8 cellular contexts compared by ENCODE assay signal in the genomic region with DNA sequence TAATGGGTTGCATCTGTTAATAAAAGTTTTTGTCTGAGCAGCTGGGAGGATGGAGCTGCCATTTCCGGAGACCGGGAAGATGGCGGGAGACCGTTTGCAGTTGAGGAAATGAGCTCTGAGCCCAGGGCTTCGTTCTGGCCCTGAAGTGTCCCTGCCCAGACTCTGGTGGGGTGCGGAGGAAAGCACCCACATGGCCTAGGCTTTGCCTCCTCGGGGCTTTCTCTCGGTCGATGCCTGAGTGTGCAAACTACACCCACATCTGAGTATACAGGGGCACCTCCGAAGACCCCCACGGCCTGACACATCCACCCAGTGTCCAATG. TPM values are rescaled to one million over a fixed set of nuclear protein-coding genes. Genes with fewer than 3 reads are reported as not detected.
DNase-seq lines count a peak whose midpoint lies in the region; ATAC-seq and TF ChIP-seq lines count a peak whose summit lies in the region.

No MANE protein-coding gene starts in this region.

- peak overlapping the region; percentile 79 for H3K27ac Mint-ChIP-seq in activated T-cell treated with anti-CD3 and anti-CD28 coated beads, Interleukin-2, amount 50 U/mL, for 72 hours
- peak overlapping the region; percentile 95 for H3K27ac Mint-ChIP-seq in osteocyte (ENCODE audit: unreplicated experiment)

- H3K9me3 ChIP-seq in HUES6 (ENCODE audit: control insufficient read depth, insufficient read depth, low read depth, low read length): no peaks in the 10 kb centered on the region
- no peaks in the 10 kb centered on the region for H3K9me3 ChIP-seq in effector memory CD4-positive, alpha-beta T cell (ENCODE audit: control insufficient read depth, low read length)

- no peak for TF ChIP-seq CTCF in osteocyte (IDR thresholded peaks at IDR 0.05)

- DNase-seq in activated T-cell treated with anti-CD3 and anti-CD28 coated beads, Interleukin-2, amount 50 U/mL, for 72 hours: peak in 1 of 2 donors; percentile 43
- no peak for DNase-seq in activated T-cell treated with anti-CD3 and anti-CD28 coated beads, Interleukin-2, amount 50 U/mL, for 48 hours
- DNase-seq in effector memory CD4-positive, alpha-beta T cell: peak in 1 of 3 donors; percentile 43
- DNase-seq in osteocyte (ENCODE audit: extremely low spot score, unreplicated experiment) (no peak), erythroblast (lab: John Stamatoyannopoulos, UW) (no peak)

- no peaks in the 10 kb centered on the region for H3K36me3 ChIP-seq in HUES6 (ENCODE audit: control insufficient read depth, insufficient read depth, low read length)
- no peaks in the 10 kb centered on the region for H3K36me3 ChIP-seq in effector memory CD4-positive, alpha-beta T cell (ENCODE audit: control insufficient read depth, insufficient read depth, low read length)

- H3K4me3 Mint-ChIP-seq in activated T-cell treated with anti-CD3 and anti-CD28 coated beads, Interleukin-2, amount 50 U/mL, for 72 hours: peak overlapping the region; percentile 97 to 99
- peak overlapping the region; percentile 73 for H3K4me3 Mint-ChIP-seq in osteocyte (ENCODE audit: unreplicated experiment)

- peaks cover 19% of the 10 kb centered on the region for H3K4me1 ChIP-seq in HUES6 (ENCODE audit: control insufficient read depth, insufficient read depth, low read length)
- H3K4me1 ChIP-seq in effector memory CD4-positive, alpha-beta T cell (ENCODE audit: control insufficient read depth, insufficient read depth, low read length, poor library complexity, severe bottlenecking): peaks cover 25% of the 10 kb centered on the region

- H3K27ac ChIP-seq in HUES6 (ENCODE audit: low read depth, low read length): peak overlapping the region; percentile 49; the same call in 1 of the 2 replicates
- H3K27ac ChIP-seq in effector memory CD4-positive, alpha-beta T cell (ENCODE audit: insufficient read depth, low read length, poor library complexity, severe bottlenecking): peak overlapping the region; percentile 100

- peaks cover 4 to 5% of the 10 kb centered on the region in 2 donors for H3K36me3 Mint-ChIP-seq in activated T-cell treated with anti-CD3 and anti-CD28 coated beads, Interleukin-2, amount 50 U/mL, for 72 hours (ENCODE audit: insufficient read depth in 2 of 2)
- no peaks in the 10 kb centered on the region for H3K36me3 Mint-ChIP-seq in osteocyte (ENCODE audit: unreplicated experiment)

- peaks cover 59% of the 10 kb centered on the region for H3K4me1 Mint-ChIP-seq in activated T-cell treated with anti-CD3 and anti-CD28 coated beads, Interleukin-2, amount 50 U/mL, for 72 hours (ENCODE audit: low read depth)
- H3K4me1 Mint-ChIP-seq in osteocyte (ENCODE audit: unreplicated experiment): peaks cover 53% of the 10 kb centered on the region

- no peaks in the 10 kb centered on the region for H3K9me3 Mint-ChIP-seq in activated T-cell treated with anti-CD3 and anti-CD28 coated beads, Interleukin-2, amount 50 U/mL, for 72 hours
- H3K9me3 Mint-ChIP-seq in osteocyte (ENCODE audit: unreplicated experiment): no peaks in the 10 kb centered on the region

- H3K27me3 Mint-ChIP-seq in activated T-cell treated with anti-CD3 and anti-CD28 coated beads, Interleukin-2, amount 50 U/mL, for 72 hours (ENCODE audit: low read depth): peaks cover 19% of the 10 kb centered on the region
- no peaks in the 10 kb centered on the region for H3K27me3 Mint-ChIP-seq in osteocyte (ENCODE audit: unreplicated experiment)

- no peak overlapping the region for H3K4me3 ChIP-seq in HUES6 (ENCODE audit: low read depth, low read length)
- H3K4me3 ChIP-seq in effector memory CD4-positive, alpha-beta T cell (ENCODE audit: insufficient read depth, low read depth, low read length, poor library complexity, severe bottlenecking): peak overlapping the region; percentile 62

- ATAC-seq in activated T-cell treated with anti-CD3 and anti-CD28 coated beads, Interleukin-2, amount 50 U/mL, for 72 hours (replicated peaks in 1 of 2): peak; percentile 35 to 39
- ATAC-seq in HG02938 (IDR thresholded peaks at IDR 0.05; ENCODE audit: unreplicated experiment) (no peak), HG02840 (IDR thresholded peaks at IDR 0.05; ENCODE audit: low FRiP score, unreplicated experiment) (no peak)

- TF ChIP-seq POLR2A in erythroblast (IDR thresholded peaks at IDR 0.05; ENCODE audit: low read length): no peak

- H3K9ac ChIP-seq in HUES6 (ENCODE audit: low read length): peak overlapping the region; percentile 68

- peaks cover 31% of the 10 kb centered on the region for H3K27me3 ChIP-seq in HUES6 (ENCODE audit: control insufficient read depth, insufficient read depth, low read length)
- H3K27me3 ChIP-seq in effector memory CD4-positive, alpha-beta T cell (replicated peaks; ENCODE audit: control insufficient read depth, insufficient read depth, low read length, poor library complexity, severe bottlenecking): peaks cover 9% of the 10 kb centered on the region

RNA-seq across cellular contexts. Expression of gene NANOS3, which starts 15.6 kb away (rescaled TPM):
- 1 to 10 TPM; 3.1 to 3.8 TPM for total RNA-seq in activated T-cell treated with anti-CD3 and anti-CD28 coated beads, Interleukin-2, amount 50 U/mL, for 72 hours
- total RNA-seq in osteocyte: 1.1 and 3.5 TPM in 2 replicates

RNA-seq across cellular contexts. Expression of gene BRME1, which starts 44.6 kb away (rescaled TPM):
- 10 to 100 TPM; 13.2 to 15.7 TPM for total RNA-seq in activated T-cell treated with anti-CD3 and anti-CD28 coated beads, Interleukin-2, amount 50 U/mL, for 72 hours
- total RNA-seq in osteocyte: 3.7 and 4.1 TPM in 2 replicates

RNA-seq across cellular contexts. Expression of gene CC2D1A, which starts 44.6 kb away (rescaled TPM):
- total RNA-seq in activated T-cell treated with anti-CD3 and anti-CD28 coated beads, Interleukin-2, amount 50 U/mL, for 72 hours: 10 to 100 TPM; 39.4 to 44.7 TPM
- total RNA-seq in osteocyte: 44.3 and 51.3 TPM in 2 replicates

Comparison
In these comparisons a context has a peak if more than half of its experiments do, and no peak if none do; other contexts are left out.
1. ATAC-seq: peak in activated T-cell treated with anti-CD3 and anti-CD28 coated beads, Interleukin-2, amount 50 U/mL, for 72 hours (2 of 2); none in HG02938 (single experiment) and HG02840 (single experiment).